In genomic region chr15:28920781-28921331, GRCh38 we compare ENCODE assay signal across 27 cellular contexts. TPM values are rescaled to one million over a fixed set of nuclear protein-coding genes. Genes with fewer than 3 reads are reported as not detected.
A peak's percentile ranks its signal among the peaks of the same experiment; 100 is the strongest.
DNase-seq lines count a peak whose midpoint lies in the region; ATAC-seq and TF ChIP-seq lines count a peak whose summit lies in the region.
"Had no signal": no experiment of that assay in that cellular context is flagged by ENCODE, and none has a peak within 500 bp of the region (broad histone marks: within the 10 kb centered on the region; RNA-seq: fewer than 3 reads in every experiment).

No MANE protein-coding gene starts in this region.

- POLR2A ChIA-PET in WTC11 (lab: Charles Lee): no interaction called here
- POLR2A ChIA-PET in naive thymus-derived CD4-positive, alpha-beta T cell (lab: Charles Lee): interaction anchor here (0.7 to 1.8 kb wide), 8 partner anchors 8 to 42 kb away, joined by 3 to 7 read pairs (median 4); partner anchors contain the start of gene APBA2

- peaks cover 0 to 19% (median 0%) of the 10 kb centered on the region in 9 donors for H3K27me3 ChIP-seq in heart left ventricle
- H3K27me3 ChIP-seq in naive thymus-derived CD4-positive, alpha-beta T cell (ENCODE audit: control insufficient read depth in 2 of 2, insufficient read depth in 2 of 2, low read length in 2 of 2): no peaks in the 10 kb centered on the region
- H3K27me3 ChIP-seq in aorta (ENCODE audit: control insufficient read depth in 1 of 2, insufficient read depth in 2 of 2, low read length in 1 of 2): no peaks in the 10 kb centered on the region
- H3K27me3 ChIP-seq: thyroid gland had no signal

- H3K9me3 ChIP-seq in heart left ventricle (no peaks in the 10 kb centered on the region), aorta (ENCODE audit: control insufficient read depth, low read length) (no peaks in the 10 kb centered on the region)
- no peaks in the 10 kb centered on the region for H3K9me3 ChIP-seq in naive thymus-derived CD4-positive, alpha-beta T cell (ENCODE audit: control insufficient read depth in 2 of 3, low read length in 3 of 3)
- H3K9me3 ChIP-seq: left ventricle myocardium inferior, thyroid gland had no signal

- no peaks in the 10 kb centered on the region for H3K27me3 Mint-ChIP-seq in WTC11 (ENCODE audit: low read depth)
- peaks cover 0 to 3% (median 0%) of the 10 kb centered on the region in 5 donors for H3K27me3 Mint-ChIP-seq in naive thymus-derived CD4-positive, alpha-beta T cell
- H3K27me3 Mint-ChIP-seq: activated CD4-positive, alpha-beta T cell treated with anti-CD3 and anti-CD28 coated beads for 36 hours had no signal

- 68 to 72% (median 69%) methylated on average over 5 of the region's 5 CpGs for WGBS in heart left ventricle, 4 donors
- 68 to 71% methylated on average over 5 of the region's 5 CpGs for WGBS in aorta, 2 donors

- H3K4me3 ChIP-seq in heart left ventricle: no peak overlapping the region
- H3K4me3 ChIP-seq in naive thymus-derived CD4-positive, alpha-beta T cell (ENCODE audit: low read length): peak overlapping the region; percentile 1
- H3K4me3 ChIP-seq in aorta (ENCODE audit: low read length in 2 of 2): no peak overlapping the region
- H3K4me3 ChIP-seq: left ventricle myocardium inferior, thyroid gland had no signal

- CTCF ChIA-PET in WTC11 (lab: Charles Lee): interaction anchor here (0.5 to 5.6 kb wide), 12 partner anchors 8 to 195 kb away, joined by 3 to 44 read pairs (median 4); no protein-coding TSS in a partner anchor
- CTCF ChIA-PET in naive thymus-derived CD4-positive, alpha-beta T cell (lab: Charles Lee): interaction anchor here (1.0 to 1.8 kb wide), 6 partner anchors 12 to 55 kb away, joined by 3 to 7 read pairs (median 4); no protein-coding TSS in a partner anchor

- ATAC-seq in heart left ventricle (no peak), WTC11 (no peak), aorta (ENCODE audit: low FRiP score) (no peak), HG02884 (IDR thresholded peaks at IDR 0.05; ENCODE audit: unreplicated experiment) (no peak), HG02938 (IDR thresholded peaks at IDR 0.05; ENCODE audit: unreplicated experiment) (no peak), omental fat pad (ENCODE audit: low FRiP score) (no peak)
- no peak for ATAC-seq in naive thymus-derived CD4-positive, alpha-beta T cell
- ATAC-seq: activated CD4-positive, alpha-beta T cell treated with anti-CD3 and anti-CD28 coated beads for 36 hours; stimulated activated naive B cell treated with anti-CD40 and anti-IgM and Interleukin-4, amounts not matched to agents 10 μg/mL and 1 μg/mL and 100 μg/mL, for 72 hours had no signal

- TF ChIP-seq CTCF in heart left ventricle (IDR thresholded peaks at IDR 0.05) (no peak), WTC11 (IDR thresholded peaks at IDR 0.05) (no peak), omental fat pad (IDR thresholded peaks at IDR 0.05) (no peak)

- peak overlapping the region; percentile 35; the same call in 1 of the 2 replicates for H3K27ac Mint-ChIP-seq in WTC11
- peak overlapping the region in 8 of 9 donors; percentile 53 to 93 (median 86) for H3K27ac Mint-ChIP-seq in naive thymus-derived CD4-positive, alpha-beta T cell
- H3K27ac Mint-ChIP-seq: activated CD4-positive, alpha-beta T cell treated with anti-CD3 and anti-CD28 coated beads for 36 hours; mesothelial cell of epicardium; stimulated activated naive B cell treated with anti-CD40 and anti-IgM and Interleukin-4, amounts not matched to agents 10 μg/mL and 1 μg/mL and 100 μg/mL, for 72 hours had no signal

- H3K4me1 ChIP-seq in heart left ventricle (no peaks in the 10 kb centered on the region), aorta (ENCODE audit: control insufficient read depth in 1 of 2, insufficient read depth in 2 of 2, low read length in 2 of 2) (no peaks in the 10 kb centered on the region)
- H3K4me1 ChIP-seq in naive thymus-derived CD4-positive, alpha-beta T cell (ENCODE audit: control insufficient read depth in 2 of 2, insufficient read depth in 2 of 2, low read length in 2 of 2): peaks cover 0 to 51% of the 10 kb centered on the region in 2 donors
- H3K4me1 ChIP-seq: left ventricle myocardium inferior, thyroid gland had no signal

- H3K4me3 Mint-ChIP-seq in WTC11: no peak overlapping the region
- peak overlapping the region in 9 of 10 donors; percentile 68 to 94 (median 81) for H3K4me3 Mint-ChIP-seq in naive thymus-derived CD4-positive, alpha-beta T cell
- H3K4me3 Mint-ChIP-seq: H9; mesothelial cell of epicardium; nephron progenitor cell; stimulated activated naive B cell treated with anti-CD40 and anti-IgM and Interleukin-4, amounts not matched to agents 10 μg/mL and 1 μg/mL and 100 μg/mL, for 72 hours had no signal

- H3K4me1 Mint-ChIP-seq in WTC11: peaks cover 12% of the 10 kb centered on the region
- peaks cover 27 to 82% (median 68%) of the 10 kb centered on the region in 7 donors for H3K4me1 Mint-ChIP-seq in naive thymus-derived CD4-positive, alpha-beta T cell
- H3K4me1 Mint-ChIP-seq: mesothelial cell of epicardium; stimulated activated naive B cell treated with anti-CD40 and anti-IgM and Interleukin-4, amounts not matched to agents 10 μg/mL and 1 μg/mL and 100 μg/mL, for 72 hours had no signal

- no peak for TF ChIP-seq POLR2A in heart left ventricle (IDR thresholded peaks at IDR 0.05)

- no peaks in the 10 kb centered on the region for H3K9me3 Mint-ChIP-seq in WTC11
- H3K9me3 Mint-ChIP-seq in naive thymus-derived CD4-positive, alpha-beta T cell: no peaks in the 10 kb centered on the region
- H3K9me3 Mint-ChIP-seq: H9; mesothelial cell of epicardium; nephron progenitor cell; stimulated activated naive B cell treated with anti-CD40 and anti-IgM and Interleukin-4, amounts not matched to agents 10 μg/mL and 1 μg/mL and 100 μg/mL, for 72 hours had no signal

- intact Hi-C loops in cardiac septum (cut with DNase I): no loop called here
- intact Hi-C loops in heart left ventricle (cut with DNase I): no loop called here
- intact Hi-C loops in naive thymus-derived CD4-positive, alpha-beta T cell (cut with micrococcal nuclease): loop anchor here in 1 of 2 donors (2.0 kb wide), 2 partner anchors 18 kb away; no protein-coding TSS in a partner anchor
- intact Hi-C loops in aorta (cut with DNase I): no loop called here

- H3K27ac ChIP-seq in heart left ventricle: no peak overlapping the region
- peak overlapping the region; percentile 52 for H3K27ac ChIP-seq in naive thymus-derived CD4-positive, alpha-beta T cell (ENCODE audit: low read depth, low read length)
- H3K27ac ChIP-seq in aorta (ENCODE audit: low read depth in 1 of 2, low read length in 2 of 2): no peak overlapping the region
- H3K27ac ChIP-seq: left ventricle myocardium inferior, thyroid gland had no signal

- H3K36me3 ChIP-seq in heart left ventricle (no peaks in the 10 kb centered on the region), aorta (ENCODE audit: control insufficient read depth in 1 of 2, insufficient read depth in 2 of 2, low read length in 1 of 2) (no peaks in the 10 kb centered on the region)
- H3K36me3 ChIP-seq in naive thymus-derived CD4-positive, alpha-beta T cell (ENCODE audit: control insufficient read depth in 2 of 3, insufficient read depth in 3 of 3, low read length in 3 of 3): peaks cover 0 to 20% (median 5%) of the 10 kb centered on the region in 3 experiments
- H3K36me3 ChIP-seq: left ventricle myocardium inferior, thyroid gland had no signal

- DNase-seq in cardiac septum (ENCODE audit: low spot score) (peak; percentile 44), heart left ventricle (no peak), WTC11 (ENCODE audit: low spot score) (no peak), aorta (peak; percentile 26 to 28), omental fat pad (ENCODE audit: low spot score) (no peak)
- DNase-seq in naive thymus-derived CD4-positive, alpha-beta T cell: peak in 2 of 9 donors; percentile 26 to 32
- DNase-seq: activated CD4-positive, alpha-beta T cell treated with anti-CD3 and anti-CD28 coated beads for 36 hours; activated gamma-delta T cell treated with Interleukin-2 at 50 U/mL for 16 hours; cerebellar nuclear complex; DMS53; erythroblast; foreskin fibroblast; GF-D8; H9; left ventricle myocardium inferior; NCI-H187; NCI-H226; NCI-H748 treated with DMSO at 0.1 percent for 48 hours; nephron progenitor cell; OCI-M1; Right ventricle myocardium superior; stimulated activated CD4-positive, alpha-beta T cell treated with anti-CD3 and anti-CD28 coated beads, Interleukin-1b, Interleukin-23, amount 100 ng/mL, for 48 hours; stimulated activated naive B cell treated with anti-CD40 and anti-IgM and Interleukin-4, amounts not matched to agents 10 μg/mL and 1 μg/mL and 100 μg/mL, for 72 hours; thyroid gland had no signal

- 0 out of 2 replicates have a peak, but pooled peaks cover 2% of the 10 kb centered on the region for H3K36me3 Mint-ChIP-seq in WTC11
- peaks cover 1 to 37% (median 16%) of the 10 kb centered on the region in 5 donors for H3K36me3 Mint-ChIP-seq in naive thymus-derived CD4-positive, alpha-beta T cell
- H3K36me3 Mint-ChIP-seq: stimulated activated naive B cell treated with anti-CD40 and anti-IgM and Interleukin-4, amounts not matched to agents 10 μg/mL and 1 μg/mL and 100 μg/mL, for 72 hours had no signal

TF ChIP-seq in WTC11, 78 proteins besides CTCF, POLR2A, EP300 and RAD21 (continues in another document):
- TF ChIP-seq TP53 (CRISPR knock-in tag; IDR thresholded peaks at IDR 0.05) (no peak), ZNF263 (CRISPR knock-in tag; IDR thresholded peaks at IDR 0.05; ENCODE audit: low read depth) (no peak), NR3C1 (CRISPR knock-in tag; conservative IDR thresholded peaks at IDR 0.05; ENCODE audit: low read depth) (no peak)

RNA-seq across cellular contexts. Expression of gene APBA2, which starts 35.1 kb away (rescaled TPM):
- total RNA-seq in cardiac septum: 0.57 TPM
- total RNA-seq in heart left ventricle: 1 to 10 TPM in 3 of 9 donors, under 1 TPM in 4, not detected in 2; 0.16 to 1.3 (median 0.85) TPM
- under 1 TPM; 0.21 to 0.30 TPM for polyA plus RNA-seq in heart left ventricle
- total RNA-seq in WTC11 (2021): 11.2 to 14.6 TPM (median 13.9 TPM) in 3 replicates
- total RNA-seq in naive thymus-derived CD4-positive, alpha-beta T cell: 100 to 1,000 TPM in 3 of 5 experiments, 10 to 100 TPM in 1, 1 to 10 TPM in 1; 7.7 to 139 (median 110) TPM
- 100 to 1,000 TPM in 1 of 2 donors, 10 to 100 TPM in 1; 59.7 to 113 TPM for polyA plus RNA-seq in naive thymus-derived CD4-positive, alpha-beta T cell
- 1 to 10 TPM; 2.0 to 2.1 TPM for total RNA-seq in aorta
- 1 to 10 TPM in 1 of 2 donors, under 1 TPM in 1; 0.41 to 1.8 TPM for polyA plus RNA-seq in aorta
- total RNA-seq in omental fat pad: 1 to 10 TPM in 3 of 4 donors, under 1 TPM in 1; 0.93 to 4.3 (median 2.6) TPM

Comparison
In these comparisons a context has a peak if more than half of its experiments do, and no peak if none do; other contexts are left out.
1. DNase-seq: peak in cardiac septum (single experiment) and aorta (2 of 2); none in heart left ventricle (0 of 5), WTC11 (single experiment) and omental fat pad (single experiment).